Comparison of ENCODE assay signal across 1 cellular context in genomic region chr13:48579167-48579918, GRCh38.
TF ChIP-seq lines count a peak whose summit lies in the region.

No MANE protein-coding gene starts in this region.

TF ChIP-seq in GM12878, 131 proteins besides CTCF, POLR2A, EP300 and RAD21 (continued from another document):
- TF ChIP-seq ZNF687 (IDR thresholded peaks at IDR 0.05), result peak; percentile 44; the same call in 1 of the 2 replicates
- no peak; the same call in 1 of the 2 replicates for TF ChIP-seq USF2 (IDR thresholded peaks at IDR 0.05; ENCODE audit: borderline replicate concordance, low read depth, low read length)
- no peak for TF ChIP-seq CHD1 (IDR thresholded peaks at IDR 0.05; ENCODE audit: low read depth, low read length)
- peak; percentile 98 for TF ChIP-seq EED (IDR thresholded peaks at IDR 0.05; ENCODE audit: low read depth)
- peak; percentile 82 for TF ChIP-seq JUNB (IDR thresholded peaks at IDR 0.05)
